8 cellular contexts compared by ENCODE assay signal in genomic region chr6:135181333-135182119, GRCh38.
DNase-seq lines count a peak whose midpoint lies in the region; ATAC-seq and TF ChIP-seq lines count a peak whose summit lies in the region.

No MANE protein-coding gene starts in this region.

- peak overlapping the region; percentile 98 for H3K27ac Mint-ChIP-seq in activated naive CD8-positive, alpha-beta T cell

- peaks cover 2% of the 10 kb centered on the region for H3K9me3 ChIP-seq in iPS-18c (ENCODE audit: control insufficient read depth, insufficient read depth, low read length)

- H3K4me3 Mint-ChIP-seq in activated naive CD8-positive, alpha-beta T cell = peak overlapping the region; percentile 97

- H3K27me3 Mint-ChIP-seq in activated naive CD8-positive, alpha-beta T cell = no peaks in the 10 kb centered on the region

- H3K9me3 Mint-ChIP-seq in activated naive CD8-positive, alpha-beta T cell (ENCODE audit: low read depth) = no peaks in the 10 kb centered on the region

- ATAC-seq in GM19023 (IDR thresholded peaks at IDR 0.05; ENCODE audit: unreplicated experiment) = peak; percentile 2
- ATAC-seq in HG02798 (IDR thresholded peaks at IDR 0.05; ENCODE audit: poor library complexity, unreplicated experiment) = no peak

- H3K27ac ChIP-seq in 22Rv1 = peak overlapping the region; percentile 74

- H3K4me3 ChIP-seq in iPS-18c (ENCODE audit: insufficient read depth, low read depth, low read length) = peak overlapping the region; percentile 64

- DNase-seq in NCI-H2171 (lab: John Stamatoyannopoulos, UW) (peak; percentile 36), NCI-H2196 (lab: John Stamatoyannopoulos, UW; ENCODE audit: unreplicated experiment) (no peak)
- DNase-seq in stimulated activated CD8-positive, alpha-beta memory T cell treated with anti-CD3 and anti-CD28 coated beads, Interleukin-15, amount 100 ng/mL, for 24 hours (ENCODE audit: low read depth) = peak; percentile 3

- H3K36me3 Mint-ChIP-seq in activated naive CD8-positive, alpha-beta T cell = peaks cover 5% of the 10 kb centered on the region

- peaks cover 40% of the 10 kb centered on the region for H3K4me1 Mint-ChIP-seq in activated naive CD8-positive, alpha-beta T cell (ENCODE audit: low read depth)

- TF ChIP-seq CTCF in 22Rv1 (IDR thresholded peaks at IDR 0.05) = no peak
